9 cellular contexts compared by ENCODE assay signal in the genomic region with DNA sequence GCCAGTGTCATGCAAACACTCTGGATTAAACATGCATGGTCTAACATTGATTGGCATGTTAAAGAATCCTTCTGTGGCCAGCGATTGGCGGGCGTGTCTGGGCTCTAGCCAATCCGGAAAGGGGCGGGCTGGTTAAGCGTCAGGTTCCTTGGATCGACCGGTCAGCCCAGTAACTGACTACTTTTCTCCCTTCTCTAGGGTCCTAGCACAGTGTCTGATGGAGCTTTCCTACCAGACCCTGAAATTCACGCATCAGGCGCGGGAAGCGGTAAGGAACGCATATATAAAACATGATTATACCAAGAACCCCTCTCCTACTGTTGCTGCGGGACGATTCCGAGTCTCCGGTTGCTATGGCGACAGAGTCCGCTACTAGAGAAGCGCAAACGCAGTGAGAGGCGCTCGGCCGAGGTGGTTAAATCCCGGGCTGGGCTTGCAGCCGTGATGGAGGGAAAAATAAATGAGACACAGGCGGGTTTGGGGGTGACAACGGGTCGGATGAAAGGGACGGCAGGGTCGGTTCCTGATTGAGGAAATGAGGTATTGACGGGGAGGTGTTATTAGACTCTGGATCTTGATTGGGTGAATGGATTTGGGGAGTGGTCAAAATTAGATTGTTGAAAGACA. TPM values are rescaled to one million over a fixed set of nuclear protein-coding genes. Genes with fewer than 3 reads are reported as not detected.
DNase-seq lines count a peak whose midpoint lies in the region; TF ChIP-seq lines count a peak whose summit lies in the region.
"Had no signal": no experiment of that assay in that cellular context is flagged by ENCODE, and none has a peak within 500 bp of the region (broad histone marks: within the 10 kb centered on the region; RNA-seq: fewer than 3 reads in every experiment).

No MANE protein-coding gene starts in this region.

- H3K9me3 Mint-ChIP-seq in CD4-positive, alpha-beta memory T cell, result no peaks in the 10 kb centered on the region

- no peaks in the 10 kb centered on the region for H3K4me1 ChIP-seq in CD4-positive, alpha-beta memory T cell (ENCODE audit: insufficient read depth, low read length)
- H3K4me1 ChIP-seq in iPS DF 6.9 (ENCODE audit: control insufficient read depth, insufficient read depth, low read length) (no peaks in the 10 kb centered on the region), rectal smooth muscle tissue (ENCODE audit: control insufficient read depth, insufficient read depth, low read length) (no peaks in the 10 kb centered on the region)

- peaks cover 5% of the 10 kb centered on the region for H3K27me3 ChIP-seq in CD4-positive, alpha-beta memory T cell (ENCODE audit: insufficient read depth, low read length)
- H3K27me3 ChIP-seq in iPS DF 6.9 (ENCODE audit: control insufficient read depth, insufficient read depth, low read length) (no peaks in the 10 kb centered on the region), rectal smooth muscle tissue (ENCODE audit: control insufficient read depth, insufficient read depth, low read length) (no peaks in the 10 kb centered on the region)

- H3K4me3 ChIP-seq in CD4-positive, alpha-beta memory T cell (ENCODE audit: low read length in 2 of 2), result peak overlapping the region; percentile 51 to 55
- H3K4me3 ChIP-seq in iPS DF 6.9 (ENCODE audit: low read length) (peak overlapping the region; percentile 97), rectal smooth muscle tissue (ENCODE audit: low read length) (peak overlapping the region; percentile 65)

- H3K4me3 Mint-ChIP-seq in CD4-positive, alpha-beta memory T cell, result no peak overlapping the region

- H3K9ac ChIP-seq in rectal smooth muscle tissue (ENCODE audit: low read length), result no peak overlapping the region
- H3K9ac ChIP-seq: KMS-11 had no signal

- peaks cover 9 to 11% of the 10 kb centered on the region in 2 donors for H3K27me3 Mint-ChIP-seq in CD4-positive, alpha-beta memory T cell

- H3K27ac ChIP-seq in CD4-positive, alpha-beta memory T cell (ENCODE audit: low read depth, low read length), result no peak overlapping the region
- H3K27ac ChIP-seq in iPS DF 6.9 (ENCODE audit: low read length) (no peak overlapping the region), rectal smooth muscle tissue (ENCODE audit: low read depth, low read length) (no peak overlapping the region)
- H3K27ac ChIP-seq: KMS-11 had no signal

- no peak for TF ChIP-seq CTCF in GM20000 (IDR thresholded peaks at IDR 0.05; ENCODE audit: extremely low read depth, missing control alignments)

- WGBS in iPS DF 6.9 (ENCODE audit: insufficient coverage, insufficient read length), result no CpG with 5 or more reads among the region's 32 CpGs

- H3K4me1 Mint-ChIP-seq in CD4-positive, alpha-beta memory T cell, result peaks cover 0 to 1% (median 0%) of the 10 kb centered on the region in 4 donors

- POLR2A ChIA-PET in CD4-positive, alpha-beta memory T cell (lab: Charles Lee; ENCODE audit: partially characterized antibody), result no interaction called here

- intact Hi-C loops in CD4-positive, alpha-beta memory T cell (cut with micrococcal nuclease), result no loop called here

- DNase-seq in CD4-positive, alpha-beta memory T cell, result peak; percentile 40 to 57 (median 50)
- peak; percentile 79 for DNase-seq in GM20000 (ENCODE audit: low spot score)
- DNase-seq in HK-2 (ENCODE audit: unreplicated experiment), result peak; percentile 53
- DNase-seq in T follicular helper cell (ENCODE audit: low read depth), result peak; percentile 24
- DNase-seq in astrocyte of the hippocampus (ENCODE audit: low read depth, low spot score), result peak; percentile 94
- peak; percentile 74 for DNase-seq in iPS DF 6.9 (ENCODE audit: low read depth, low spot score)
- no peak for DNase-seq in NCI-H1417 treated with DMSO at 0.1 percent for 48 hours (lab: John Stamatoyannopoulos, UW)

- no peaks in the 10 kb centered on the region for H3K36me3 Mint-ChIP-seq in CD4-positive, alpha-beta memory T cell

- no peaks in the 10 kb centered on the region for H3K36me3 ChIP-seq in CD4-positive, alpha-beta memory T cell (ENCODE audit: insufficient read depth, low read length)
- H3K36me3 ChIP-seq in iPS DF 6.9 (ENCODE audit: control insufficient read depth, insufficient read depth, low read length) (no peaks in the 10 kb centered on the region), rectal smooth muscle tissue (ENCODE audit: control insufficient read depth, insufficient read depth, low read length) (no peaks in the 10 kb centered on the region)

- CTCF ChIA-PET in CD4-positive, alpha-beta memory T cell (lab: Charles Lee; ENCODE audit: partially characterized antibody), result interaction anchor here (1.2 kb wide), 1 partner anchor 10 kb away, joined by 4 read pairs; no protein-coding TSS in a partner anchor

- no peaks in the 10 kb centered on the region for H3K9me3 ChIP-seq in CD4-positive, alpha-beta memory T cell (ENCODE audit: control insufficient read depth in 1 of 2, low read length in 2 of 2)
- H3K9me3 ChIP-seq in iPS DF 6.9 (ENCODE audit: control insufficient read depth, insufficient read depth, low read length), result no peaks in the 10 kb centered on the region

- no peak overlapping the region for H3K27ac Mint-ChIP-seq in CD4-positive, alpha-beta memory T cell

RNA-seq across cellular contexts. Expression of a gene that starts 29.4 kb away (rescaled TPM):
- 1 to 10 TPM in 1 of 2 experiments, under 1 TPM in 1; 0.94 to 2.1 TPM for total RNA-seq in CD4-positive, alpha-beta memory T cell
- not detected for polyA plus RNA-seq in CD4-positive, alpha-beta memory T cell

RNA-seq across cellular contexts. Expression of a gene that starts 29.5 kb away (rescaled TPM):
- total RNA-seq in CD4-positive, alpha-beta memory T cell, result 10 to 100 TPM; 36.2 to 38.3 TPM
- polyA plus RNA-seq in CD4-positive, alpha-beta memory T cell, result 10 to 100 TPM; 18.6 to 20.3 TPM
